26 cellular contexts compared by ENCODE assay signal in the genomic region with DNA sequence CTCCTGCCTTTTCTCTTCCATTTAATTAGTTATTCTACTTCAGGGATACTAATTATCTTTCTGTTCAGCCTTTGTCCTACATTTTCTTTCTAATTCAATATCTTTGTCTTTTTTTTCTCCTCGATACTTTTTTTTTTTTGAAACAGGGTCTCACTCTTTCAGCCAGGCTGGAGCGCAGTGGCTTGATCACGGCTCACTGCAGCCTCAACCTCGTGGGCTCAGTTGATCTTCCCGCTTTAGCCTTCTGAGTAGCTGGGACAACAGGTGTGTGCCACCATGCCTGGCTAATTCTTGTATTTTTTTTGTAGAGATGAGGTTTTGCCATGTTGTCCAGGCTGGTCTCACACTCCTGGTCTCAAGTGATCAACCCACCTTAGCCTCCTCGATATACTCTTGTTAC.
"Had no signal": no experiment of that assay in that cellular context is flagged by ENCODE, and none has a peak within 500 bp of the region (broad histone marks: within the 10 kb centered on the region; RNA-seq: fewer than 3 reads in every experiment).

No MANE protein-coding gene starts in this region.

- H3K27me3 ChIP-seq: breast epithelium, SJSA1 had no signal

- H3K4me3 ChIP-seq: breast epithelium, SJSA1 had no signal

- DNase-seq: activated CD4-positive, alpha-beta T cell treated with anti-CD3 and anti-CD28 coated beads for 48 hours; activated CD4-positive, alpha-beta T cell treated with anti-CD3 and anti-CD28 coated beads, Interleukin-2, amount 50 U/mL, for 4 hours; activated CD4-positive, CD25-positive, alpha-beta regulatory T cell treated with anti-CD3 and anti-CD28 coated beads, Interleukin-2, amount 50 U/mL, for 72 hours; activated CD8-positive, alpha-beta memory T cell treated with anti-CD3 and anti-CD28 coated beads, Interleukin-2, amount 50 U/mL, for 48 hours; activated CD8-positive, alpha-beta T cell treated with anti-CD3 and anti-CD28 coated beads, Interleukin-2, amount 10 ng/mL, durations not matched to agents 7 days and 5 days; activated effector memory CD4-positive, alpha-beta T cell treated with anti-CD3 and anti-CD28 coated beads, Interleukin-2, amount 50 U/mL, for 16 hours; activated naive CD4-positive, alpha-beta T cell treated with Interleukin-2 at 50 U/mL for 16 hours; activated naive CD8-positive, alpha-beta T cell treated with anti-CD3 and anti-CD28 coated beads, Interleukin-2, amount 10 ng/mL, durations not matched to agents 7 days and 5 days; activated T-cell treated with anti-CD3 and anti-CD28 coated beads, Interleukin-2, amount 50 U/mL, for 1 hour; aorta; NCI-H1092 treated with DMSO at 0.1 percent for 48 hours; NCI-H1417 treated with DMSO at 0.1 percent for 48 hours; NCI-H1694; NCI-H2029; NCI-H2107; NCI-H2171 treated with DMSO at 0.1 percent for 48 hours; NCI-H226; NCI-H526; NCI-H774; RPMI8226; SHP77; SW 1271 had no signal

- H3K27me3 Mint-ChIP-seq: activated naive CD8-positive, alpha-beta T cell treated with anti-CD3 and anti-CD28 coated beads, Interleukin-2, amount 10 ng/mL, durations not matched to agents 7 days and 5 days had no signal

- H3K9me3 ChIP-seq: breast epithelium, SJSA1 had no signal

- H3K9me3 Mint-ChIP-seq: activated naive CD8-positive, alpha-beta T cell treated with anti-CD3 and anti-CD28 coated beads, Interleukin-2, amount 10 ng/mL, durations not matched to agents 7 days and 5 days had no signal

- H3K27ac Mint-ChIP-seq: activated CD8-positive, alpha-beta T cell treated with anti-CD3 and anti-CD28 coated beads, Interleukin-2, amount 10 ng/mL, durations not matched to agents 7 days and 5 days; activated naive CD8-positive, alpha-beta T cell treated with anti-CD3 and anti-CD28 coated beads, Interleukin-2, amount 10 ng/mL, durations not matched to agents 7 days and 5 days had no signal

- H3K27ac ChIP-seq: breast epithelium, KMS-11, SJSA1 had no signal

- H3K36me3 ChIP-seq: breast epithelium had no signal

- ATAC-seq: activated CD8-positive, alpha-beta T cell treated with anti-CD3 and anti-CD28 coated beads, Interleukin-2, amount 10 ng/mL, durations not matched to agents 7 days and 5 days; SK-N-SH treated with all-trans-retinoic acid at 6 μM for 48 hours had no signal

- H3K4me3 Mint-ChIP-seq: activated CD8-positive, alpha-beta T cell treated with anti-CD3 and anti-CD28 coated beads, Interleukin-2, amount 10 ng/mL, durations not matched to agents 7 days and 5 days; activated naive CD8-positive, alpha-beta T cell treated with anti-CD3 and anti-CD28 coated beads, Interleukin-2, amount 10 ng/mL, durations not matched to agents 7 days and 5 days had no signal

- H3K4me2 ChIP-seq: KMS-11 had no signal

- H3K4me1 ChIP-seq: breast epithelium had no signal

- H3K9ac ChIP-seq: KMS-11 had no signal
